In genomic region chr17:47928415-47928814, GRCh38 we compare ENCODE assay signal across 18 cellular contexts. TPM values are rescaled to one million over a fixed set of nuclear protein-coding genes. Genes with fewer than 3 reads are reported as not detected.
DNase-seq lines count a peak whose midpoint lies in the region; ATAC-seq and TF ChIP-seq lines count a peak whose summit lies in the region.
"Had no signal": no experiment of that assay in that cellular context is flagged by ENCODE, and none has a peak within 500 bp of the region (broad histone marks: within the 10 kb centered on the region; RNA-seq: fewer than 3 reads in every experiment).

No MANE protein-coding gene starts in this region.

- DNase-seq in activated T-cell treated with anti-CD3 and anti-CD28 coated beads, Interleukin-2, amount 50 U/mL, for 72 hours, result no peak
- no peak for DNase-seq in activated T-cell treated with anti-CD3 and anti-CD28 coated beads, Interleukin-2, amount 50 U/mL, for 48 hours
- DNase-seq in OCI-LY7 (ENCODE audit: low spot score) (no peak), MCF 10A (ENCODE audit: unreplicated experiment) (no peak), suprapubic skin (ENCODE audit: low spot score in 2 of 2) (no peak), globus pallidus (ENCODE audit: low spot score) (no peak), dermis blood vessel endothelial cell (no peak)
- DNase-seq: GOT3, KG1, NCI-H1048, NCI-H1436 treated with DMSO at 0.1 percent for 48 hours, NCI-H2029 treated with DMSO at 0.1 percent for 48 hours, NCI-H774, Peyer's patch, Right ventricle myocardium superior had no signal

- H3K4me3 ChIP-seq in OCI-LY7 (ENCODE audit: low read depth, low read length, poor library complexity, severe bottlenecking) (no peak overlapping the region), suprapubic skin (no peak overlapping the region)
- H3K4me3 ChIP-seq: A549, Peyer's patch had no signal

- WGBS in suprapubic skin, result 59% methylated on average over 2 of the region's 2 CpGs

- H3K9me3 Mint-ChIP-seq in activated T-cell treated with anti-CD3 and anti-CD28 coated beads, Interleukin-2, amount 50 U/mL, for 72 hours, result no peaks in the 10 kb centered on the region
- no peaks in the 10 kb centered on the region for H3K9me3 Mint-ChIP-seq in MCF 10A (ENCODE audit: unreplicated experiment)

- H3K27ac ChIP-seq in OCI-LY7 (ENCODE audit: low read depth, low read length, poor library complexity, severe bottlenecking), result no peak overlapping the region
- H3K27ac ChIP-seq in suprapubic skin, result peak overlapping the region; percentile 55
- H3K27ac ChIP-seq: C4-2B, Peyer's patch had no signal

- H3K4me2 ChIP-seq in OCI-LY7 (ENCODE audit: low read length), result no peak overlapping the region
- H3K4me2 ChIP-seq: A549 had no signal

- H3K4me1 Mint-ChIP-seq in activated T-cell treated with anti-CD3 and anti-CD28 coated beads, Interleukin-2, amount 50 U/mL, for 72 hours (ENCODE audit: low read depth), result peaks cover 9% of the 10 kb centered on the region
- peaks cover 6% of the 10 kb centered on the region for H3K4me1 Mint-ChIP-seq in MCF 10A (ENCODE audit: insufficient read depth, unreplicated experiment)

- no peaks in the 10 kb centered on the region for H3K27me3 Mint-ChIP-seq in activated T-cell treated with anti-CD3 and anti-CD28 coated beads, Interleukin-2, amount 50 U/mL, for 72 hours (ENCODE audit: low read depth)
- H3K27me3 Mint-ChIP-seq in MCF 10A (ENCODE audit: insufficient read depth, unreplicated experiment), result no peaks in the 10 kb centered on the region

- TF ChIP-seq CTCF in OCI-LY7 (conservative IDR thresholded peaks at IDR 0.05; ENCODE audit: low read length), result no peak
- TF ChIP-seq CTCF in MCF 10A (IDR thresholded peaks at IDR 0.05; ENCODE audit: unreplicated experiment), result no peak
- no peak for TF ChIP-seq CTCF in suprapubic skin (IDR thresholded peaks at IDR 0.05)

- H3K27ac Mint-ChIP-seq in activated T-cell treated with anti-CD3 and anti-CD28 coated beads, Interleukin-2, amount 50 U/mL, for 72 hours, result peak overlapping the region; percentile 2
- H3K27ac Mint-ChIP-seq in MCF 10A (ENCODE audit: low read depth, unreplicated experiment), result no peak overlapping the region

- no peak overlapping the region for H2AFZ ChIP-seq in OCI-LY7 (ENCODE audit: low read length)

- POLR2A ChIA-PET in OCI-LY7 (lab: Charles Lee), result no interaction called here
- POLR2A ChIA-PET in MCF 10A (lab: Yijun Ruan, JAX), result interaction anchor here (1.1 to 1.4 kb wide), 2 partner anchors 20 to 33 kb away, joined by 3 to 4 read pairs; partner anchors contain the start of gene SP2

- H3K4me3 Mint-ChIP-seq in activated T-cell treated with anti-CD3 and anti-CD28 coated beads, Interleukin-2, amount 50 U/mL, for 72 hours, result no peak overlapping the region
- H3K4me3 Mint-ChIP-seq in MCF 10A (ENCODE audit: unreplicated experiment), result no peak overlapping the region

- CTCF ChIA-PET in OCI-LY7 (lab: Charles Lee; ENCODE audit: unreplicated experiment) (no interaction called here), MCF 10A (lab: Yijun Ruan, JAX) (interaction anchor here (1.6 kb wide), 1 partner anchor 18 kb away, joined by 7 read pairs; no protein-coding TSS in a partner anchor)

- no peak for TF ChIP-seq POLR2A in suprapubic skin (IDR thresholded peaks at IDR 0.05)

- no peaks in the 10 kb centered on the region for H3K4me1 ChIP-seq in OCI-LY7 (ENCODE audit: insufficient read depth, low read length, poor library complexity, severe bottlenecking)
- peaks cover 11% of the 10 kb centered on the region for H3K4me1 ChIP-seq in suprapubic skin
- H3K4me1 ChIP-seq: Peyer's patch had no signal

- H3K79me2 ChIP-seq in OCI-LY7 (ENCODE audit: insufficient read depth, low read depth, low read length), result no peaks in the 10 kb centered on the region

- no peak for ATAC-seq in activated T-cell treated with anti-CD3 and anti-CD28 coated beads, Interleukin-2, amount 50 U/mL, for 72 hours (replicated peaks in 1 of 2)
- ATAC-seq: A549 had no signal

- BruUV-seq in OCI-LY7 (replicated peaks; lab: Mats Ljungman, UMichigan), result TSS peak; percentile 80
- BruUV-seq in MCF 10A (replicated peaks; lab: Mats Ljungman, UMichigan), result TSS peak; percentile 53

- no peak for TF ChIP-seq EP300 in suprapubic skin (IDR thresholded peaks at IDR 0.05)

- H3K9me2 ChIP-seq in OCI-LY7 (ENCODE audit: insufficient read depth, low read length), result no peaks in the 10 kb centered on the region

- no peaks in the 10 kb centered on the region for H4K20me1 ChIP-seq in OCI-LY7 (ENCODE audit: insufficient read depth, low read length)

- H3K36me3 ChIP-seq in OCI-LY7 (ENCODE audit: insufficient read depth, low read length) (peaks cover 55% of the 10 kb centered on the region; the same call in 1 of the 2 replicates), suprapubic skin (peaks cover 62% of the 10 kb centered on the region)

- peaks cover 7 to 19% of the 10 kb centered on the region in 2 donors for H3K36me3 Mint-ChIP-seq in activated T-cell treated with anti-CD3 and anti-CD28 coated beads, Interleukin-2, amount 50 U/mL, for 72 hours (ENCODE audit: insufficient read depth in 2 of 2)
- H3K36me3 Mint-ChIP-seq in MCF 10A (ENCODE audit: insufficient read depth, unreplicated experiment), result peaks cover 43% of the 10 kb centered on the region

- no peaks in the 10 kb centered on the region for H3K27me3 ChIP-seq in suprapubic skin
- H3K27me3 ChIP-seq: Peyer's patch had no signal

- H3K9me3 ChIP-seq in OCI-LY7 (ENCODE audit: low read length) (no peaks in the 10 kb centered on the region), suprapubic skin (no peaks in the 10 kb centered on the region)
- H3K9me3 ChIP-seq: A549, Peyer's patch had no signal

- intact Hi-C loops in OCI-LY7 (cut with micrococcal nuclease; ENCODE audit: unreplicated experiment) (no loop called here), MCF 10A (cut with micrococcal nuclease) (no loop called here)

RNA-seq across cellular contexts. Expression of gene PNPO, which starts 13.0 kb away (rescaled TPM):
- total RNA-seq in activated T-cell treated with anti-CD3 and anti-CD28 coated beads, Interleukin-2, amount 50 U/mL, for 72 hours, result 10 to 100 TPM; 18.4 to 30.1 TPM
- total RNA-seq in OCI-LY7 (2014; rRNA removed; shearing (Covaris generic)), result 14.0 and 14.7 TPM in 2 replicates
- total RNA-seq in OCI-LY7 (2022) (30.4 and 33.8 TPM in 2 replicates), MCF 10A (2022) (56.8 and 58.4 TPM in 2 replicates), suprapubic skin (10 to 100 TPM; 14.6 to 33.6 (median 24.7) TPM), dermis blood vessel endothelial cell (36.4 and 43.0 TPM in 2 replicates)

RNA-seq across cellular contexts. Expression of gene PRR15L, which starts 29.3 kb away (rescaled TPM):
- not detected for total RNA-seq in activated T-cell treated with anti-CD3 and anti-CD28 coated beads, Interleukin-2, amount 50 U/mL, for 72 hours
- not detected in 2 replicates for total RNA-seq in OCI-LY7 (2014; rRNA removed; shearing (Covaris generic))
- not detected in 2 replicates for total RNA-seq in OCI-LY7 (2022)
- not detected in 2 replicates for total RNA-seq in MCF 10A (2022)
- total RNA-seq in suprapubic skin, result 10 to 100 TPM; 11.4 to 27.1 (median 21.8) TPM
- not detected in 2 replicates for total RNA-seq in dermis blood vessel endothelial cell
- total RNA-seq: NCI-H460, Right ventricle myocardium superior had no signal

RNA-seq across cellular contexts. Expression of gene SP2, which starts 32.4 kb away (rescaled TPM):
- 10 to 100 TPM; 27.6 to 33.5 TPM for total RNA-seq in activated T-cell treated with anti-CD3 and anti-CD28 coated beads, Interleukin-2, amount 50 U/mL, for 72 hours
- total RNA-seq in OCI-LY7 (2014; rRNA removed; shearing (Covaris generic)), result 2.3 and 5.8 TPM in 2 replicates
- total RNA-seq in OCI-LY7 (2022), result 22.1 and 24.1 TPM in 2 replicates
- 11.9 and 15.1 TPM in 2 replicates for total RNA-seq in MCF 10A (2022)
- total RNA-seq in suprapubic skin, result 10 to 100 TPM in 2 of 4 donors, 1 to 10 TPM in 2; 6.9 to 12.7 (median 9.8) TPM
- total RNA-seq in dermis blood vessel endothelial cell, result 1.7 and 2.6 TPM in 2 replicates

RNA-seq across cellular contexts. Expression of gene CDK5RAP3, which starts 42.5 kb away (rescaled TPM):
- total RNA-seq in activated T-cell treated with anti-CD3 and anti-CD28 coated beads, Interleukin-2, amount 50 U/mL, for 72 hours, result 100 to 1,000 TPM; 232 to 255 TPM
- total RNA-seq in OCI-LY7 (2014; rRNA removed; shearing (Covaris generic)), result 241 and 312 TPM in 2 replicates
- total RNA-seq in OCI-LY7 (2022) (254 and 256 TPM in 2 replicates), MCF 10A (2022) (132 and 149 TPM in 2 replicates), suprapubic skin (100 to 1,000 TPM; 100 to 296 (median 142) TPM), dermis blood vessel endothelial cell (48.0 and 76.6 TPM in 2 replicates)

Comparison
In these comparisons a context has a peak if more than half of its experiments do, and no peak if none do; other contexts are left out.
1. RNA of gene PRR15L, which starts 29.3 kb away (total RNA-seq): 11.4 to 27.1 TPM in suprapubic skin; not detected in MCF 10A, not detected in activated T-cell treated with anti-CD3 and anti-CD28 coated beads, Interleukin-2, amount 50 U/mL, for 72 hours, not detected in OCI-LY7 and not detected in dermis blood vessel endothelial cell; every median in the first group is over 10 times any median in the second.